In the genomic region with DNA sequence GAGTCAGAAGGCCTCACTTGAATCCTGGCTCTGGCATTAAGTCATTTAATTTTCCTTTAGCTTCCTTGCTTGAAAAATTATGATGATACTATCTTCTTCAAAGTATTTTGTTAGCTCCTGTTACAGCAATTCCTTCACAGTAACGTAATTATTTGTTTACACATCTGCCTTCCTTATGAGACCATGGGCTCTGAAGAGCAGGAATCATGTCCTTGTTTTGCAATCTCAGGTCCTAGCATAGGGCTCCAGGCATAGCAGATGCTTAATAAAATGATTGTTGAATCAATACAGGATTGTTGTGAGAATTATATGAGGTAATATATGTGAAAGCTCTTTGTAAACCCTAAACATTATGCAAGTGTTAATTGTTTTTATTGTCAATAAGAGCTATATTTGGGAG, we compare ENCODE assay signal across 23 cellular contexts. TPM values are rescaled to one million over a fixed set of nuclear protein-coding genes. Genes with fewer than 3 reads are reported as not detected.
DNase-seq lines count a peak whose midpoint lies in the region; FAIRE-seq and TF ChIP-seq lines count a peak whose summit lies in the region.
"Had no signal": no experiment of that assay in that cellular context is flagged by ENCODE, and none has a peak within 500 bp of the region (broad histone marks: within the 10 kb centered on the region; RNA-seq: fewer than 3 reads in every experiment).

No MANE protein-coding gene starts in this region.

- no peak overlapping the region for H3K4me3 Mint-ChIP-seq in HFFc6
- H3K4me3 Mint-ChIP-seq in activated naive CD8-positive, alpha-beta T cell treated with anti-CD3 and anti-CD28 coated beads for 36 hours, result no peak overlapping the region
- H3K4me3 Mint-ChIP-seq: activated CD4-positive, alpha-beta T cell treated with anti-CD3 and anti-CD28 coated beads for 36 hours; activated naive CD4-positive, alpha-beta T cell treated with anti-CD3 and anti-CD28 coated beads for 36 hours; CD8-positive, alpha-beta T cell; dendritic cell treated with granulocyte-macrophage colony-stimulating factor and Interleukin-4, amounts not matched to agents 40 ng/mL and 50 ng/mL, for 4 days; IgD-negative memory B cell; memory B cell had no signal

- TF ChIP-seq CTCF in HFFc6 (IDR thresholded peaks at IDR 0.05) (no peak), parathyroid adenoma (IDR thresholded peaks at IDR 0.05) (no peak)

- no peak overlapping the region for H3K27ac ChIP-seq in parathyroid adenoma
- H3K27ac ChIP-seq: 22Rv1, heart left ventricle, PC-9, SJSA1, transverse colon had no signal

- H3K27ac Mint-ChIP-seq in HFFc6, result peak overlapping the region; percentile 50
- H3K27ac Mint-ChIP-seq in activated naive CD8-positive, alpha-beta T cell treated with anti-CD3 and anti-CD28 coated beads for 36 hours, result no peak overlapping the region
- H3K27ac Mint-ChIP-seq: activated CD4-positive, alpha-beta T cell treated with anti-CD3 and anti-CD28 coated beads for 36 hours; activated naive CD4-positive, alpha-beta T cell treated with anti-CD3 and anti-CD28 coated beads for 36 hours; CD8-positive, alpha-beta T cell; dendritic cell treated with granulocyte-macrophage colony-stimulating factor and Interleukin-4, amounts not matched to agents 40 ng/mL and 50 ng/mL, for 4 days; IgD-negative memory B cell; memory B cell had no signal

- intact Hi-C loops in cardiac septum (cut with DNase I), result no loop called here

- H3K36me3 ChIP-seq in parathyroid adenoma (ENCODE audit: control insufficient read depth, insufficient read depth, low read length), result no peaks in the 10 kb centered on the region
- H3K36me3 ChIP-seq: SJSA1, transverse colon had no signal

- no peak overlapping the region for H3K4me3 ChIP-seq in parathyroid adenoma (ENCODE audit: low read depth, low read length)
- H3K4me3 ChIP-seq: heart left ventricle, PC-9, SJSA1, transverse colon had no signal

- H3K36me3 Mint-ChIP-seq in HFFc6 (ENCODE audit: low read depth), result peaks cover 8% of the 10 kb centered on the region
- H3K36me3 Mint-ChIP-seq in activated naive CD8-positive, alpha-beta T cell treated with anti-CD3 and anti-CD28 coated beads for 36 hours, result peaks cover 2% of the 10 kb centered on the region

- H3K4me1 Mint-ChIP-seq in HFFc6 (ENCODE audit: low read depth), result peaks cover 37% of the 10 kb centered on the region
- peaks cover 12% of the 10 kb centered on the region for H3K4me1 Mint-ChIP-seq in activated naive CD8-positive, alpha-beta T cell treated with anti-CD3 and anti-CD28 coated beads for 36 hours

- H3K9ac ChIP-seq in parathyroid adenoma, result no peak overlapping the region

- H3K27me3 Mint-ChIP-seq in HFFc6 (ENCODE audit: insufficient read depth), result no peaks in the 10 kb centered on the region
- H3K27me3 Mint-ChIP-seq in activated naive CD8-positive, alpha-beta T cell treated with anti-CD3 and anti-CD28 coated beads for 36 hours, result no peaks in the 10 kb centered on the region
- H3K27me3 Mint-ChIP-seq: activated CD4-positive, alpha-beta T cell treated with anti-CD3 and anti-CD28 coated beads for 36 hours; dendritic cell treated with granulocyte-macrophage colony-stimulating factor and Interleukin-4, amounts not matched to agents 40 ng/mL and 50 ng/mL, for 4 days; IgD-negative memory B cell; memory B cell had no signal

- no peaks in the 10 kb centered on the region for H3K27me3 ChIP-seq in parathyroid adenoma (ENCODE audit: control insufficient read depth, insufficient read depth, low read length)
- H3K27me3 ChIP-seq: heart left ventricle, SJSA1, transverse colon had no signal

- H3K9me3 ChIP-seq in parathyroid adenoma (ENCODE audit: control insufficient read depth, low read length), result no peaks in the 10 kb centered on the region
- H3K9me3 ChIP-seq: heart left ventricle, SJSA1, transverse colon had no signal

- no peaks in the 10 kb centered on the region for H3K9me3 Mint-ChIP-seq in HFFc6
- H3K9me3 Mint-ChIP-seq in activated naive CD8-positive, alpha-beta T cell treated with anti-CD3 and anti-CD28 coated beads for 36 hours, result no peaks in the 10 kb centered on the region
- H3K9me3 Mint-ChIP-seq: activated naive CD4-positive, alpha-beta T cell treated with anti-CD3 and anti-CD28 coated beads for 36 hours; CD8-positive, alpha-beta T cell; dendritic cell treated with granulocyte-macrophage colony-stimulating factor and Interleukin-4, amounts not matched to agents 40 ng/mL and 50 ng/mL, for 4 days; IgD-negative memory B cell; memory B cell had no signal

- H2AFZ ChIP-seq in parathyroid adenoma, result no peak overlapping the region
- H2AFZ ChIP-seq: PC-9 had no signal

- H3K4me1 ChIP-seq in parathyroid adenoma, result peaks cover 14% of the 10 kb centered on the region

- peak; percentile 93 for FAIRE-seq in endometrium (lab: Jason Lieb, UNC)

- peak overlapping the region; percentile 22 for H3K4me2 ChIP-seq in parathyroid adenoma (ENCODE audit: low read length)
- H3K4me2 ChIP-seq: PC-9 had no signal

- DNase-seq in NCI-H146 (lab: John Stamatoyannopoulos, UW) (peak; percentile 3), NCI-H146 treated with DMSO at 0.1 percent for 48 hours (lab: John Stamatoyannopoulos, UW; ENCODE audit: unreplicated experiment) (no peak), HFFc6 (peak; percentile 59), midbrain (lab: John Stamatoyannopoulos, UW) (no peak), cardiac septum (ENCODE audit: low spot score) (no peak)
- no peak for DNase-seq in activated naive CD8-positive, alpha-beta T cell treated with anti-CD3 and anti-CD28 coated beads for 36 hours
- DNase-seq: activated CD4-positive, alpha-beta T cell treated with anti-CD3 and anti-CD28 coated beads for 36 hours; activated naive CD4-positive, alpha-beta T cell treated with anti-CD3 and anti-CD28 coated beads for 36 hours; activated T-cell treated with anti-CD3 and anti-CD28 coated beads for 4 hours; CD8-positive, alpha-beta T cell; erythroblast; heart left ventricle; NCI-H748 treated with DMSO at 0.1 percent for 48 hours; stimulated activated naive CD4-positive, alpha-beta T cell; transverse colon had no signal

- H3K79me2 ChIP-seq in parathyroid adenoma, result peaks cover 21% of the 10 kb centered on the region

RNA-seq across cellular contexts. Expression of a gene that starts 25.5 kb away (rescaled TPM):
- total RNA-seq in HFFc6 (2021; fragmentation: NEBNext Ultra II Directional; extraction: Animal tissue kit (Norgen Biotek cat#: 25700)), result 10 to 100 TPM; 21.0 to 25.5 (median 24.1) TPM
- 10 to 100 TPM; 15.3 TPM for total RNA-seq in activated naive CD8-positive, alpha-beta T cell treated with anti-CD3 and anti-CD28 coated beads for 36 hours
- total RNA-seq in cardiac septum, result 22.5 TPM

RNA-seq across cellular contexts. Expression of a gene that starts 44.6 kb away (rescaled TPM):
- 10 to 100 TPM; 18.8 to 24.3 (median 21.2) TPM for total RNA-seq in HFFc6 (2021; fragmentation: NEBNext Ultra II Directional; extraction: Animal tissue kit (Norgen Biotek cat#: 25700))
- 10 to 100 TPM; 27.6 to 27.9 TPM for total RNA-seq in activated naive CD8-positive, alpha-beta T cell treated with anti-CD3 and anti-CD28 coated beads for 36 hours
- 17.6 TPM for total RNA-seq in cardiac septum

Comparison
In these comparisons a context has a peak if more than half of its experiments do, and no peak if none do; other contexts are left out.
1. DNase-seq: peak in NCI-H146 (single experiment) and HFFc6 (single experiment); none in NCI-H146 treated with DMSO at 0.1 percent for 48 hours (single experiment), activated naive CD8-positive, alpha-beta T cell treated with anti-CD3 and anti-CD28 coated beads for 36 hours (single experiment), midbrain (single experiment) and cardiac septum (single experiment).